In the genomic region with DNA sequence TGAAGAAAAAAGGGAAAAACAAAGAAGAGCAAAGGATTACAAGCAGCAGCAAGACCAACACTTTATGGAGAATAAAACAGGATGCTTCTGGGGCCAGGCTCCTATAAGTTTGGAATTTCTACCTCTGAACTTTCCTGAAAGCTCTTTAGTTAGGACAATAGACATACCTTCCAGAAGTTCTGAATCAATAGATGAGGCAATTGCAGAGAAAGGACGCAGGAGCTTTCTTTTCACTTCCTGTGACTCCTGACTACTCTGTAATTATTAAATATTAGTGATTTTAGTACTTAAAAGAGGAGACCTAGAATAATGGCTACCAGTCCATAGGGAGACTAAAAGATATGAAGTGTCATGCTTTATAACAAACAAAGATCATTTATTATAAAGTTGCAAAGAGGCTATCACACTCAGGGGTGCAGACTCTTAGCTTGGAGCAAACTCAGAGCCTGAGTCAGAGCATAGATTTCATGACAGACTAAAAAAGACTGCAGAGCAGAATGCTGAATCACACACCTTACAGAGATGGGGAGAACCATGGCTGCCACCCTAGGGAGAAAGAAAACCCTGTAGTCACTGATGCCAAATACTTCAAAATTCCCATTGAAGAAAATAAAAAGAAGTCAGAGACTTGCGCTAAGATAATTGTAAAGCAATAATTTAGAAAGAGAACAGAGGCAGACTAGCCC, we compare ENCODE assay signal across 26 cellular contexts. TPM values are rescaled to one million over a fixed set of nuclear protein-coding genes. Genes with fewer than 3 reads are reported as not detected.
DNase-seq lines count a peak whose midpoint lies in the region; ATAC-seq and TF ChIP-seq lines count a peak whose summit lies in the region.
"Had no signal": no experiment of that assay in that cellular context is flagged by ENCODE, and none has a peak within 500 bp of the region (broad histone marks: within the 10 kb centered on the region; RNA-seq: fewer than 3 reads in every experiment).

No MANE protein-coding gene starts in this region.

- H4K20me1 ChIP-seq in GM23248 (ENCODE audit: insufficient read depth), result no peaks in the 10 kb centered on the region
- no peaks in the 10 kb centered on the region for H4K20me1 ChIP-seq in smooth muscle cell (ENCODE audit: low read depth)

- H3K4me3 ChIP-seq in GM23248 (0 out of 2 replicates have a peak overlapping the region, but pooled peaks have one; percentile 8), fibroblast of pulmonary artery (replicated peaks; ENCODE audit: low read depth, low read length) (no peak overlapping the region), smooth muscle cell (no peak overlapping the region)
- no peak overlapping the region for H3K4me3 ChIP-seq in naive thymus-derived CD4-positive, alpha-beta T cell (ENCODE audit: low read length)
- H3K4me3 ChIP-seq: GM23338, left ventricle myocardium inferior, sigmoid colon, stomach, tibial artery had no signal

- H3K9me2 ChIP-seq in GM23248 (ENCODE audit: insufficient read depth), result no peaks in the 10 kb centered on the region

- ATAC-seq in naive thymus-derived CD4-positive, alpha-beta T cell, result no peak
- ATAC-seq: activated naive CD4-positive, alpha-beta T cell treated with anti-CD3 and anti-CD28 coated beads, Interleukin-2, amount 50 U/mL, for 72 hours; CD8-positive, alpha-beta T cell; GM23338 had no signal

- 32 to 57% methylated on average over 2 of the region's 2 CpGs for WGBS in GM23248 (ENCODE audit: low coverage in 1 of 2, low lambda C conversion rate in 2 of 2, missing lambda C conversion rate in 2 of 2), 2 experiments
- 89% methylated on average over 2 of the region's 2 CpGs for WGBS in smooth muscle cell (ENCODE audit: low lambda C conversion rate)

- TF ChIP-seq CTCF in RWPE1 (conservative IDR thresholded peaks at IDR 0.05; ENCODE audit: low read depth), result no peak
- no peak for TF ChIP-seq CTCF in fibroblast of pulmonary artery (IDR thresholded peaks at IDR 0.05; ENCODE audit: low read length, missing control alignments)
- TF ChIP-seq CTCF in smooth muscle cell (IDR thresholded peaks at IDR 0.05; ENCODE audit: borderline replicate concordance, insufficient read depth, poor library complexity, severe bottlenecking), result no peak

- peak overlapping the region; percentile 43 for H3K4me2 ChIP-seq in GM23248 (ENCODE audit: unreplicated experiment)
- H3K4me2 ChIP-seq in smooth muscle cell, result peak overlapping the region; percentile 24
- H3K4me2 ChIP-seq: GM23338 had no signal

- peak overlapping the region; percentile 43 for H3K9ac ChIP-seq in GM23248
- H3K9ac ChIP-seq in smooth muscle cell (ENCODE audit: low read depth), result no peak overlapping the region

- H3K36me3 ChIP-seq in GM23248 (ENCODE audit: low read depth) (no peaks in the 10 kb centered on the region), smooth muscle cell (ENCODE audit: low read depth) (no peaks in the 10 kb centered on the region)
- no peaks in the 10 kb centered on the region for H3K36me3 ChIP-seq in naive thymus-derived CD4-positive, alpha-beta T cell (ENCODE audit: control insufficient read depth in 2 of 3, insufficient read depth in 3 of 3, low read length in 3 of 3)
- H3K36me3 ChIP-seq: left ventricle myocardium inferior, sigmoid colon, stomach, tibial artery had no signal

- no peaks in the 10 kb centered on the region for H3K27me3 ChIP-seq in GM23248 (replicated peaks; ENCODE audit: insufficient read depth)
- peaks cover 11% of the 10 kb centered on the region for H3K27me3 ChIP-seq in smooth muscle cell (ENCODE audit: low read depth)
- H3K27me3 ChIP-seq in naive thymus-derived CD4-positive, alpha-beta T cell (ENCODE audit: control insufficient read depth in 2 of 2, insufficient read depth in 2 of 2, low read length in 2 of 2), result no peaks in the 10 kb centered on the region
- H3K27me3 ChIP-seq: sigmoid colon, tibial artery had no signal

- in situ Hi-C loops in GM23248 (cut with MboI), result no loop called here

- H3K27ac ChIP-seq in GM23248, result peak overlapping the region; percentile 72
- H3K27ac ChIP-seq in RWPE1, result no peak overlapping the region
- H3K27ac ChIP-seq in smooth muscle cell (ENCODE audit: low read depth), result peak overlapping the region; percentile 25
- no peak overlapping the region for H3K27ac ChIP-seq in naive thymus-derived CD4-positive, alpha-beta T cell (ENCODE audit: low read depth, low read length)
- H3K27ac ChIP-seq: left ventricle myocardium inferior, sigmoid colon, stomach, tibial artery had no signal

- H3F3A ChIP-seq in GM23248 (ENCODE audit: insufficient read depth), result peaks cover 39% of the 10 kb centered on the region
- H3F3A ChIP-seq in smooth muscle cell (ENCODE audit: low read depth), result no peaks in the 10 kb centered on the region

- no peak overlapping the region for H3K4me3 Mint-ChIP-seq in naive thymus-derived CD4-positive, alpha-beta T cell
- H3K4me3 Mint-ChIP-seq: activated B cell treated with CpG ODN at 0.5 μM for 24 hours; CD8-positive, alpha-beta T cell; GM23338 had no signal

- POLR2A ChIA-PET in RWPE1 (lab: Yijun Ruan, JAX; ENCODE audit: low non-redundant PET), result no interaction called here
- POLR2A ChIA-PET in naive thymus-derived CD4-positive, alpha-beta T cell (lab: Charles Lee), result no interaction called here

- CTCF ChIA-PET in RWPE1 (lab: Yijun Ruan, JAX), result interaction anchor here (0.6 to 1.0 kb wide), 2 partner anchors 20 to 197 kb away, joined by 3 to 4 read pairs; no protein-coding TSS in a partner anchor
- CTCF ChIA-PET in naive thymus-derived CD4-positive, alpha-beta T cell (lab: Charles Lee), result no interaction called here

- peak overlapping the region in 1 of 9 donors; percentile 58 for H3K27ac Mint-ChIP-seq in naive thymus-derived CD4-positive, alpha-beta T cell
- H3K27ac Mint-ChIP-seq: activated B cell treated with CpG ODN at 0.5 μM for 24 hours; activated naive CD4-positive, alpha-beta T cell treated with anti-CD3 and anti-CD28 coated beads, Interleukin-2, amount 50 U/mL, for 72 hours; activated T-helper 2 cell treated with anti-CD3 and anti-CD28 coated beads, Interferon-gamma antibody, Interleukin-2, Interleukin-4, amounts not matched to agents 10 μg/mL and 5 μg/mL and 100 μg/mL, durations not matched to agents 14 hours and 24 hours and 36 hours; CD8-positive, alpha-beta T cell; GM23338 had no signal

- peaks cover 0 to 9% (median 0%) of the 10 kb centered on the region in 7 donors for H3K4me1 Mint-ChIP-seq in naive thymus-derived CD4-positive, alpha-beta T cell
- H3K4me1 Mint-ChIP-seq: activated B cell treated with CpG ODN at 0.5 μM for 24 hours had no signal

- H3K79me2 ChIP-seq in GM23248 (ENCODE audit: insufficient read depth) (no peaks in the 10 kb centered on the region), smooth muscle cell (ENCODE audit: low read depth) (no peaks in the 10 kb centered on the region)

- H3K36me3 Mint-ChIP-seq in naive thymus-derived CD4-positive, alpha-beta T cell, result no peaks in the 10 kb centered on the region
- H3K36me3 Mint-ChIP-seq: activated naive CD4-positive, alpha-beta T cell treated with anti-CD3 and anti-CD28 coated beads, Interleukin-2, amount 50 U/mL, for 72 hours; CD8-positive, alpha-beta T cell had no signal

- peak; percentile 89 for DNase-seq in GM23248
- peak; percentile 42 for DNase-seq in RWPE1 (ENCODE audit: low spot score)
- DNase-seq in fibroblast of pulmonary artery (ENCODE audit: low read depth), result peak; percentile 7
- DNase-seq in smooth muscle cell (lab: John Stamatoyannopoulos, UW; ENCODE audit: unreplicated experiment), result no peak
- no peak for DNase-seq in T-helper 1 cell
- DNase-seq in naive thymus-derived CD4-positive, alpha-beta T cell, result no peak
- DNase-seq in activated CD4-positive, alpha-beta T cell treated with anti-CD3 and anti-CD28 coated beads for 48 hours, result no peak
- DNase-seq: activated B cell treated with CpG ODN at 0.5 μM for 24 hours; activated CD4-positive, alpha-beta T cell treated with anti-CD3 and anti-CD28 coated beads, Interleukin-2, amount 50 U/mL, for 4 hours; anterior cingulate cortex; CD8-positive, alpha-beta T cell; GDM1; left ventricle myocardium inferior; NCI-H1105 treated with DMSO at 0.1 percent for 48 hours; NCI-H2029 treated with DMSO at 0.1 percent for 48 hours; NCI-H2227 treated with DMSO at 0.1 percent for 48 hours; NCI-H774; posterior cingulate gyrus; Right ventricle myocardium superior; sigmoid colon; stomach; T-helper 9 cell; tibial artery had no signal

- peaks cover 53% of the 10 kb centered on the region for H3K4me1 ChIP-seq in GM23248 (ENCODE audit: insufficient read depth)
- H3K4me1 ChIP-seq in smooth muscle cell (ENCODE audit: low read depth), result no peaks in the 10 kb centered on the region
- H3K4me1 ChIP-seq in naive thymus-derived CD4-positive, alpha-beta T cell (ENCODE audit: control insufficient read depth in 2 of 2, insufficient read depth in 2 of 2, low read length in 2 of 2), result no peaks in the 10 kb centered on the region
- H3K4me1 ChIP-seq: sigmoid colon, stomach, tibial artery had no signal

- H3K9me3 ChIP-seq in GM23248 (ENCODE audit: low read depth), result no peaks in the 10 kb centered on the region
- no peaks in the 10 kb centered on the region for H3K9me3 ChIP-seq in smooth muscle cell (replicated peaks; ENCODE audit: low read depth)
- H3K9me3 ChIP-seq in naive thymus-derived CD4-positive, alpha-beta T cell (ENCODE audit: control insufficient read depth in 2 of 3, low read length in 3 of 3), result no peaks in the 10 kb centered on the region
- H3K9me3 ChIP-seq: left ventricle myocardium inferior, sigmoid colon, stomach, tibial artery had no signal

- peak overlapping the region; percentile 74 for H2AFZ ChIP-seq in GM23248
- H2AFZ ChIP-seq in smooth muscle cell (ENCODE audit: low read depth), result no peak overlapping the region
- H2AFZ ChIP-seq: GM23338 had no signal

- H3K9me3 Mint-ChIP-seq in naive thymus-derived CD4-positive, alpha-beta T cell, result peaks cover 0 to 1% (median 0%) of the 10 kb centered on the region in 11 donors
- H3K9me3 Mint-ChIP-seq: activated B cell treated with CpG ODN at 0.5 μM for 24 hours; activated naive CD4-positive, alpha-beta T cell treated with anti-CD3 and anti-CD28 coated beads, Interleukin-2, amount 50 U/mL, for 72 hours; activated T-helper 2 cell treated with anti-CD3 and anti-CD28 coated beads, Interferon-gamma antibody, Interleukin-2, Interleukin-4, amounts not matched to agents 10 μg/mL and 5 μg/mL and 100 μg/mL, durations not matched to agents 14 hours and 24 hours and 36 hours; CD8-positive, alpha-beta T cell; GM23338 had no signal

- H3K27me3 Mint-ChIP-seq in naive thymus-derived CD4-positive, alpha-beta T cell, result peaks cover 0 to 50% (median 0%) of the 10 kb centered on the region in 5 donors

- intact Hi-C loops in naive thymus-derived CD4-positive, alpha-beta T cell (cut with micrococcal nuclease), result no loop called here

RNA-seq across cellular contexts. Expression of a gene that starts 52.5 kb away (rescaled TPM):
- total RNA-seq in GM23248 (2014; rRNA removed; shearing (Covaris generic)), result 40.3 and 44.2 TPM in 2 replicates
- polyA plus RNA-seq in GM23248 (2016; fragmentation: Nextera tagmentation; extraction: Ambion mirVana) (53.4 and 57.4 TPM in 2 replicates), smooth muscle cell (26.6 and 28.8 TPM in 2 replicates)
- total RNA-seq in smooth muscle cell, result 14.4 and 24.4 TPM in 2 replicates
- 10 to 100 TPM; 16.2 to 40.9 (median 28.2) TPM for total RNA-seq in naive thymus-derived CD4-positive, alpha-beta T cell
- polyA plus RNA-seq in naive thymus-derived CD4-positive, alpha-beta T cell, result 10 to 100 TPM; 30.6 to 33.2 TPM

Comparison
In these comparisons a context has a peak if more than half of its experiments do, and no peak if none do; other contexts are left out.
1. DNase-seq: peak in GM23248 (single experiment), RWPE1 (single experiment) and fibroblast of pulmonary artery (single experiment); none in smooth muscle cell (single experiment), T-helper 1 cell (0 of 5), naive thymus-derived CD4-positive, alpha-beta T cell (0 of 9) and activated CD4-positive, alpha-beta T cell treated with anti-CD3 and anti-CD28 coated beads for 48 hours (single experiment).
2. H3K27ac ChIP-seq: peak in GM23248 (single experiment) and smooth muscle cell (single experiment); none in RWPE1 (single experiment) and naive thymus-derived CD4-positive, alpha-beta T cell (single experiment).